In the genomic region with DNA sequence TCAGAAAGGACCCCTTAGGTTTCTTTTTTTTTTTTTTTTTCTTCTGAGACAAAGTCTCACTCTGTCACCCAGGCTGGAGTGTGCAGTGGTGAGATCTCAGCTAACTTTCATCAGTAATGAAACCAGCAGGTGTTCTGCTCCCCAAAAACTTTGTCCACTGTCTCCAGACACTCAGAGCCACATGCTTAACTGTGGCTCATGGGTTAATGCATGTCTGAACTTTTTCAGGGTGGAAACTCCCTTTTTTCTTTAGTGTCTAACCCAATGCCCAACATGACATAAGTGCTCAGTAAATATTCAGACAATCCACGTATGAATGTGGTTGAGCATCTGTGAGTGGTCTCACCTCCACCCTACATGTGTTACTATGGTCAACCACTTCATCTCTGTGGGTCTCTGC, we compare ENCODE assay signal across 10 cellular contexts. TPM values are rescaled to one million over a fixed set of nuclear protein-coding genes. Genes with fewer than 3 reads are reported as not detected.
A peak's percentile ranks its signal among the peaks of the same experiment; 100 is the strongest.
DNase-seq lines count a peak whose midpoint lies in the region; ATAC-seq, FAIRE-seq and TF ChIP-seq lines count a peak whose summit lies in the region.
"Had no signal": no experiment of that assay in that cellular context is flagged by ENCODE, and none has a peak within 500 bp of the region (broad histone marks: within the 10 kb centered on the region; RNA-seq: fewer than 3 reads in every experiment).

No MANE protein-coding gene starts in this region.

- H3K27ac ChIP-seq in MM.1S (ENCODE audit: low read length) (peak overlapping the region; percentile 89), small intestine (ENCODE audit: low read depth in 1 of 2, low read length in 1 of 2) (no peak overlapping the region)

- no peak for TF ChIP-seq CTCF in MM.1S (IDR thresholded peaks at IDR 0.05; ENCODE audit: low read length)

- DNase-seq in GM18507 (ENCODE audit: extremely low spot score, insufficient read length, low read depth), result no peak
- DNase-seq in MM.1S, result peak; percentile 95
- no peak for DNase-seq in frontal cortex (ENCODE audit: low spot score in 2 of 2)
- DNase-seq in DMS 273 (lab: John Stamatoyannopoulos, UW; ENCODE audit: unreplicated experiment), result no peak
- no peak for DNase-seq in small intestine
- DNase-seq: Kasumi-1 had no signal

- H3F3A ChIP-seq in MM.1S (ENCODE audit: insufficient read depth, low read length), result peaks cover 38% of the 10 kb centered on the region

- H3K9me2 ChIP-seq in MM.1S (replicated peaks; ENCODE audit: insufficient read depth, low read length), result no peaks in the 10 kb centered on the region

- H2AFZ ChIP-seq in MM.1S (ENCODE audit: low read length), result no peak overlapping the region

- H3K27me3 ChIP-seq in MM.1S (replicated peaks; ENCODE audit: insufficient read depth, low read length) (no peaks in the 10 kb centered on the region), small intestine (ENCODE audit: control insufficient read depth in 2 of 2, insufficient read depth in 2 of 2, low read length in 2 of 2) (no peaks in the 10 kb centered on the region)

- no peaks in the 10 kb centered on the region for H4K20me1 ChIP-seq in MM.1S (ENCODE audit: insufficient read depth, low read length)

- no peaks in the 10 kb centered on the region for H3K79me2 ChIP-seq in MM.1S (ENCODE audit: low read length)

- H3K4me3 ChIP-seq in MM.1S (ENCODE audit: low read length) (no peak overlapping the region), small intestine (ENCODE audit: low read depth in 1 of 2, low read length in 2 of 2) (no peak overlapping the region)

- H3K36me3 ChIP-seq in MM.1S (replicated peaks; ENCODE audit: insufficient read depth, low read length) (no peaks in the 10 kb centered on the region), small intestine (ENCODE audit: control insufficient read depth in 2 of 2, insufficient read depth in 2 of 2, low read length in 2 of 2) (no peaks in the 10 kb centered on the region)

- H3K9ac ChIP-seq in MM.1S (ENCODE audit: low read length), result peak overlapping the region; percentile 23; the same call in 1 of the 2 replicates

- peak overlapping the region; percentile 76 for H3K4me2 ChIP-seq in MM.1S (ENCODE audit: low read depth, low read length)

- ATAC-seq in GM19468 (IDR thresholded peaks at IDR 0.05; ENCODE audit: extremely low read depth, unreplicated experiment) (peak; percentile 80), HG02970 (IDR thresholded peaks at IDR 0.05; ENCODE audit: low FRiP score, unreplicated experiment) (peak; percentile 69), esophagus mucosa (no peak)

- no peaks in the 10 kb centered on the region for H3K9me3 ChIP-seq in MM.1S (replicated peaks; ENCODE audit: insufficient read depth, low read length)
- H3K9me3 ChIP-seq in small intestine (ENCODE audit: control insufficient read depth, low read depth), result no peaks in the 10 kb centered on the region

- WGBS in small intestine, 3 donors, result 66 to 84% (median 78%) methylated on average over 1 of the region's 1 CpG

- FAIRE-seq in GM18507 (lab: Jason Lieb, UNC) (peak; percentile 92), frontal cortex (lab: Jason Lieb, UNC) (no peak), small intestine (lab: Jason Lieb, UNC) (no peak)
- FAIRE-seq: astrocyte had no signal

- H3K4me1 ChIP-seq in MM.1S (ENCODE audit: low read length), result peaks cover 56% of the 10 kb centered on the region
- peaks cover 0 to 4% of the 10 kb centered on the region in 2 donors for H3K4me1 ChIP-seq in small intestine (ENCODE audit: control insufficient read depth in 2 of 2, insufficient read depth in 1 of 2, low read depth in 1 of 2, low read length in 1 of 2)

RNA-seq across cellular contexts. Expression of a gene that starts 45.4 kb away (rescaled TPM):
- 2.9 TPM for total RNA-seq in frontal cortex
- polyA plus RNA-seq in small intestine, result 10 to 100 TPM in 1 of 3 donors, 1 to 10 TPM in 2; 1.6 to 19.8 (median 2.7) TPM
- 1.3 TPM for total RNA-seq in esophagus mucosa
- total RNA-seq: astrocyte had no signal
